Comparison of ENCODE assay signal across 10 cellular contexts in genomic region chr14:73717247-73717646, GRCh38. TPM values are rescaled to one million over a fixed set of nuclear protein-coding genes. Genes with fewer than 3 reads are reported as not detected.
DNase-seq lines count a peak whose midpoint lies in the region; ATAC-seq and TF ChIP-seq lines count a peak whose summit lies in the region.
"Had no signal": no experiment of that assay in that cellular context is flagged by ENCODE, and none has a peak within 500 bp of the region (broad histone marks: within the 10 kb centered on the region; RNA-seq: fewer than 3 reads in every experiment).

No MANE protein-coding gene starts in this region.

- BruUV-seq in A673 (replicated peaks; lab: Mats Ljungman, UMichigan) = no TSS peak

- H3K27me3 ChIP-seq in esophagus squamous epithelium (no peaks in the 10 kb centered on the region), rectal smooth muscle tissue (ENCODE audit: control insufficient read depth, insufficient read depth, low read length) (no peaks in the 10 kb centered on the region), A673 (replicated peaks; ENCODE audit: insufficient read depth, low read depth, low read length, poor library complexity) (no peaks in the 10 kb centered on the region)

- H3K36me3 ChIP-seq in esophagus squamous epithelium = peaks cover 39 to 72% (median 43%) of the 10 kb centered on the region in 3 donors
- peaks cover 15% of the 10 kb centered on the region for H3K36me3 ChIP-seq in rectal smooth muscle tissue (ENCODE audit: control insufficient read depth, insufficient read depth, low read length)
- H3K36me3 ChIP-seq in A673 (ENCODE audit: insufficient read depth, low read length, poor library complexity, severe bottlenecking) = peaks cover 48% of the 10 kb centered on the region

- TF ChIP-seq CTCF in esophagus squamous epithelium (IDR thresholded peaks at IDR 0.05) = no peak
- TF ChIP-seq CTCF in A673 (conservative IDR thresholded peaks at IDR 0.05; ENCODE audit: low read depth, low read length) = no peak

- no peaks in the 10 kb centered on the region for H3K9me3 ChIP-seq in esophagus squamous epithelium
- no peaks in the 10 kb centered on the region for H3K9me3 ChIP-seq in A673 (ENCODE audit: low read depth, low read length, poor library complexity, severe bottlenecking)

- 82 to 92% methylated on average over 2 of the region's 2 CpGs for WGBS in esophagus squamous epithelium, 2 donors

- no peak overlapping the region for H3K4me3 ChIP-seq in esophagus squamous epithelium
- peak overlapping the region; percentile 10 for H3K4me3 ChIP-seq in rectal smooth muscle tissue (ENCODE audit: low read length)
- no peak overlapping the region for H3K4me3 ChIP-seq in A673 (ENCODE audit: low read depth, low read length, poor library complexity, severe bottlenecking)

- H3K9ac ChIP-seq in rectal smooth muscle tissue (ENCODE audit: low read length) = no peak overlapping the region

- peaks cover 4 to 57% (median 7%) of the 10 kb centered on the region in 3 donors for H3K4me1 ChIP-seq in esophagus squamous epithelium
- H3K4me1 ChIP-seq in rectal smooth muscle tissue (ENCODE audit: control insufficient read depth, insufficient read depth, low read length) = peaks cover 34% of the 10 kb centered on the region
- peaks cover 8% of the 10 kb centered on the region for H3K4me1 ChIP-seq in A673 (ENCODE audit: insufficient read depth, low read length, poor library complexity, severe bottlenecking)

- CTCF ChIA-PET in A673 (lab: Charles Lee) = interaction anchor here (0.6 kb wide), 1 partner anchor 181 kb away, joined by 3 read pairs; no protein-coding TSS in a partner anchor

- POLR2A ChIA-PET in A673 (lab: Charles Lee; ENCODE audit: low non-redundant PET) = no interaction called here

- DNase-seq in NCI-H82 treated with DMSO at 0.1 percent for 48 hours (lab: John Stamatoyannopoulos, UW; ENCODE audit: unreplicated experiment) (peak; percentile 4), esophagus squamous epithelium (lab: John Stamatoyannopoulos, UW) (no peak), HUDEP-2 (lab: John Stamatoyannopoulos, UW; ENCODE audit: unreplicated experiment in 76 of 76) (no peak), A673 (ENCODE audit: low spot score) (no peak), AG08396 (ENCODE audit: low spot score) (no peak)
- no peak for DNase-seq in activated CD8-positive, alpha-beta memory T cell treated with anti-CD3 and anti-CD28 coated beads, Interleukin-2, amount 50 U/mL, for 4 hours
- DNase-seq: DMS153 had no signal

- intact Hi-C loops in esophagus squamous epithelium (cut with DNase I) = no loop called here
- intact Hi-C loops in A673 (cut with micrococcal nuclease; ENCODE audit: unreplicated experiment) = no loop called here

- peak; percentile 19 for TF ChIP-seq POLR2A in GM18505 (IDR thresholded peaks at IDR 0.05; ENCODE audit: borderline replicate concordance, extremely low read depth, insufficient read depth, insufficient read length)
- no peak for TF ChIP-seq POLR2A in esophagus squamous epithelium (IDR thresholded peaks at IDR 0.05)

- peak overlapping the region; percentile 37 to 82 (median 77) for H3K27ac ChIP-seq in esophagus squamous epithelium
- H3K27ac ChIP-seq in rectal smooth muscle tissue (ENCODE audit: low read depth, low read length) = peak overlapping the region; percentile 95
- H3K27ac ChIP-seq in A673 (ENCODE audit: low read depth, low read length, poor library complexity, severe bottlenecking) = no peak overlapping the region

- no peak for ATAC-seq in GM18505 (IDR thresholded peaks at IDR 0.05; ENCODE audit: unreplicated experiment)
- ATAC-seq: stimulated activated memory B cell treated with anti-CD40 and anti-IgM and Interleukin-4, amounts not matched to agents 10 μg/mL and 1 μg/mL and 100 μg/mL, for 72 hours had no signal

RNA-seq across cellular contexts. Expression of gene PNMA1, which starts 3.1 kb away (rescaled TPM):
- total RNA-seq in esophagus squamous epithelium (10 to 100 TPM in 1 of 4 donors, 1 to 10 TPM in 3; 4.2 to 13.9 (median 7.2) TPM), A673 (2021) (48.8 and 51.4 TPM in 2 replicates)
